Comparison of ENCODE assay signal across 13 cellular contexts in the genomic region with DNA sequence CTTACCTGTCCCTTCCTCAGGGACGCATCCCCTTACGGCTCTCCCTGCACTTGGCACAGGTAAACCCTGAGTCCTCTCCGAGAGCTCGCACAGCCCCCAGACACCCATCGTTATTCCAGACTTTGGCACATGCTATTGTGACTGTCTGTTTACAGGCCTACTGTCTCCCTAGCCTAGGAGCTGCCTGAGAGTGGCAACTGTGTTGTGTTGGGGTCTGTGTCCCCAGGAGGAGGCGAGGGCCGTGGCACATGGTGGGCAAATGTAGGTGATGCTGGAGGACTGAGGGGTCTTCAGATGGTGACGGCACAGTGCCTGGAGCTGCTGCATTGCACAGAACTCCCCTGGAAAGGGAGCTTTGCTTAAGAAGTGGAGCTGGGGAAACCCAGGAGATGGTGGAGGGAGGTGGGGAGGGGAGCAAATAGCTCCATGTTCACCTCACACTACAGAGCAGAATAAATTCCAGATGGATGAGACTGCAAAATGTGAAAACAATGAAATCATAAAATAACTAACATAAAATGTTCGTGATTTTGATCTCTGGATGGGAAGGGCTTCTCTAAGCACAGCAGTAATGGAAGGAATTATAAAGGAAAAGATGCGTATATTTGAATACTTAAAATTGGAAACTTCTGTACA.
DNase-seq lines count a peak whose midpoint lies in the region; ATAC-seq and TF ChIP-seq lines count a peak whose summit lies in the region.
"Had no signal": no experiment of that assay in that cellular context is flagged by ENCODE, and none has a peak within 500 bp of the region (broad histone marks: within the 10 kb centered on the region; RNA-seq: fewer than 3 reads in every experiment).

No MANE protein-coding gene starts in this region.

- no peak for TF ChIP-seq CTCF in neural crest cell (conservative IDR thresholded peaks at IDR 0.05)
- TF ChIP-seq CTCF in WTC11 (IDR thresholded peaks at IDR 0.05): no peak

- ATAC-seq in HG03469 (IDR thresholded peaks at IDR 0.05; ENCODE audit: unreplicated experiment): no peak
- no peak for ATAC-seq in WTC11
- ATAC-seq: activated naive CD4-positive, alpha-beta T cell treated with anti-CD3 and anti-CD28 coated beads, Interleukin-2, amount 50 U/mL, for 72 hours; GM12878; HepG2 had no signal

- H3K4me1 Mint-ChIP-seq in neural crest cell (peaks cover 33% of the 10 kb centered on the region), WTC11 (peaks cover 13% of the 10 kb centered on the region)
- H3K4me1 Mint-ChIP-seq in activated naive CD4-positive, alpha-beta T cell treated with anti-CD3 and anti-CD28 coated beads for 36 hours (ENCODE audit: low read depth): no peaks in the 10 kb centered on the region

- H3K27ac Mint-ChIP-seq in neural crest cell (ENCODE audit: unreplicated experiment) (peak overlapping the region; percentile 13), WTC11 (no peak overlapping the region)
- no peak overlapping the region for H3K27ac Mint-ChIP-seq in activated naive CD4-positive, alpha-beta T cell treated with anti-CD3 and anti-CD28 coated beads for 36 hours
- H3K27ac Mint-ChIP-seq: activated naive CD4-positive, alpha-beta T cell treated with anti-CD3 and anti-CD28 coated beads, Interleukin-2, amount 50 U/mL, for 72 hours had no signal

- H3K9me3 Mint-ChIP-seq in neural crest cell (no peaks in the 10 kb centered on the region), WTC11 (no peaks in the 10 kb centered on the region)
- no peaks in the 10 kb centered on the region for H3K9me3 Mint-ChIP-seq in activated naive CD4-positive, alpha-beta T cell treated with anti-CD3 and anti-CD28 coated beads for 36 hours
- H3K9me3 Mint-ChIP-seq: activated naive CD4-positive, alpha-beta T cell treated with anti-CD3 and anti-CD28 coated beads, Interleukin-2, amount 50 U/mL, for 72 hours had no signal

- H3K27me3 Mint-ChIP-seq in neural crest cell (ENCODE audit: low read depth) (no peaks in the 10 kb centered on the region), WTC11 (ENCODE audit: low read depth) (no peaks in the 10 kb centered on the region)
- H3K27me3 Mint-ChIP-seq in activated naive CD4-positive, alpha-beta T cell treated with anti-CD3 and anti-CD28 coated beads for 36 hours (ENCODE audit: low read depth): no peaks in the 10 kb centered on the region

- POLR2A ChIA-PET in WTC11 (lab: Charles Lee): interaction anchor here (0.6 kb wide), 1 partner anchor 143 kb away, joined by 4 read pairs; no protein-coding TSS in a partner anchor

- H3K36me3 Mint-ChIP-seq in neural crest cell (ENCODE audit: low read depth) (no peaks in the 10 kb centered on the region), WTC11 (no peaks in the 10 kb centered on the region)
- no peaks in the 10 kb centered on the region for H3K36me3 Mint-ChIP-seq in activated naive CD4-positive, alpha-beta T cell treated with anti-CD3 and anti-CD28 coated beads for 36 hours (ENCODE audit: low read depth)
- H3K36me3 Mint-ChIP-seq: activated naive CD4-positive, alpha-beta T cell treated with anti-CD3 and anti-CD28 coated beads, Interleukin-2, amount 50 U/mL, for 72 hours had no signal

- CTCF ChIA-PET in activated naive CD4-positive, alpha-beta T cell treated with anti-CD3 and anti-CD28 coated beads for 36 hours (lab: Charles Lee): no interaction called here
- CTCF ChIA-PET in WTC11 (lab: Charles Lee): interaction anchor here (1.3 to 1.8 kb wide), 3 partner anchors 10 to 53 kb away, joined by 4 to 12 read pairs (median 6); no protein-coding TSS in a partner anchor

- peak; percentile 41 for DNase-seq in AG08395 (ENCODE audit: low spot score)
- peak; percentile 48 for DNase-seq in M059J (ENCODE audit: low read depth)
- DNase-seq in dedifferentiated amniotic fluid mesenchymal stem cell (ENCODE audit: extremely low spot score): peak; percentile 71
- no peak for DNase-seq in neural crest cell (ENCODE audit: low read depth, low spot score)
- DNase-seq in activated naive CD4-positive, alpha-beta T cell treated with anti-CD3 and anti-CD28 coated beads for 36 hours: no peak
- no peak for DNase-seq in WTC11 (ENCODE audit: low spot score)
- DNase-seq in NCI-H446 (lab: John Stamatoyannopoulos, UW): no peak
- DNase-seq: BE2C, NCI-H1048 had no signal

- H3K4me3 Mint-ChIP-seq in neural crest cell: no peak overlapping the region
- no peak overlapping the region for H3K4me3 Mint-ChIP-seq in activated naive CD4-positive, alpha-beta T cell treated with anti-CD3 and anti-CD28 coated beads for 36 hours
- H3K4me3 Mint-ChIP-seq in WTC11: no peak overlapping the region

- intact Hi-C loops in activated naive CD4-positive, alpha-beta T cell treated with anti-CD3 and anti-CD28 coated beads for 36 hours (cut with micrococcal nuclease): no loop called here

TF ChIP-seq in WTC11, 78 proteins besides CTCF, POLR2A, EP300 and RAD21:
- TF ChIP-seq, protein P1, sequence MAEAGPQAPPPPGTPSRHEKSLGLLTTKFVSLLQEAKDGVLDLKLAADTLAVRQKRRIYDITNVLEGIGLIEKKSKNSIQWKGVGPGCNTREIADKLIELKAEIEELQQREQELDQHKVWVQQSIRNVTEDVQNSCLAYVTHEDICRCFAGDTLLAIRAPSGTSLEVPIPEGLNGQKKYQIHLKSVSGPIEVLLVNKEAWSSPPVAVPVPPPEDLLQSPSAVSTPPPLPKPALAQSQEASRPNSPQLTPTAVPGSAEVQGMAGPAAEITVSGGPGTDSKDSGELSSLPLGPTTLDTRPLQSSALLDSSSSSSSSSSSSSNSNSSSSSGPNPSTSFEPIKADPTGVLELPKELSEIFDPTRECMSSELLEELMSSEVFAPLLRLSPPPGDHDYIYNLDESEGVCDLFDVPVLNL (CRISPR knock-in tag; IDR thresholded peaks at IDR 0.05; ENCODE audit: borderline replicate concordance, low read depth): no peak
- TF ChIP-seq FOXP1 (CRISPR knock-in tag; IDR thresholded peaks at IDR 0.05; ENCODE audit: borderline replicate concordance) (no peak), JUN (CRISPR knock-in tag; IDR thresholded peaks at IDR 0.05) (no peak), HMGXB4 (CRISPR knock-in tag; IDR thresholded peaks at IDR 0.05) (no peak), USF2 (CRISPR knock-in tag; IDR thresholded peaks at IDR 0.05) (no peak), IRF1 (CRISPR knock-in tag; IDR thresholded peaks at IDR 0.05) (no peak), ZNF416 (CRISPR knock-in tag; IDR thresholded peaks at IDR 0.05) (no peak)
- TF ChIP-seq, protein P2, sequence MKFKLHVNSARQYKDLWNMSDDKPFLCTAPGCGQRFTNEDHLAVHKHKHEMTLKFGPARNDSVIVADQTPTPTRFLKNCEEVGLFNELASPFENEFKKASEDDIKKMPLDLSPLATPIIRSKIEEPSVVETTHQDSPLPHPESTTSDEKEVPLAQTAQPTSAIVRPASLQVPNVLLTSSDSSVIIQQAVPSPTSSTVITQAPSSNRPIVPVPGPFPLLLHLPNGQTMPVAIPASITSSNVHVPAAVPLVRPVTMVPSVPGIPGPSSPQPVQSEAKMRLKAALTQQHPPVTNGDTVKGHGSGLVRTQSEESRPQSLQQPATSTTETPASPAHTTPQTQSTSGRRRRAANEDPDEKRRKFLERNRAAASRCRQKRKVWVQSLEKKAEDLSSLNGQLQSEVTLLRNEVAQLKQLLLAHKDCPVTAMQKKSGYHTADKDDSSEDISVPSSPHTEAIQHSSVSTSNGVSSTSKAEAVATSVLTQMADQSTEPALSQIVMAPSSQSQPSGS (CRISPR knock-in tag; IDR thresholded peaks at IDR 0.05; ENCODE audit: borderline replicate concordance, low read depth): no peak
TF ChIP-seq in WTC11: peak in this region for 0.

Comparison
In these comparisons a context has a peak if more than half of its experiments do, and no peak if none do; other contexts are left out.
1. DNase-seq: peak in AG08395 (single experiment), M059J (single experiment) and dedifferentiated amniotic fluid mesenchymal stem cell (single experiment); none in neural crest cell (single experiment), activated naive CD4-positive, alpha-beta T cell treated with anti-CD3 and anti-CD28 coated beads for 36 hours (single experiment), WTC11 (single experiment) and NCI-H446 (0 of 2).